ENCODE assay signal across 1 cellular context in genomic region chr18:54360406-54360805, GRCh38.
TF ChIP-seq lines count a peak whose summit lies in the region.

No MANE protein-coding gene starts in this region.

TF ChIP-seq in IMR-90, 13 proteins besides CTCF, POLR2A, EP300 and RAD21:
- TF ChIP-seq MAZ (IDR thresholded peaks at IDR 0.05; ENCODE audit: borderline replicate concordance, low read depth, low read length): no peak
- TF ChIP-seq ELK1 (IDR thresholded peaks at IDR 0.05; ENCODE audit: borderline replicate concordance, low read depth, low read length): no peak
